ENCODE assay signal across 10 cellular contexts in the genomic region with DNA sequence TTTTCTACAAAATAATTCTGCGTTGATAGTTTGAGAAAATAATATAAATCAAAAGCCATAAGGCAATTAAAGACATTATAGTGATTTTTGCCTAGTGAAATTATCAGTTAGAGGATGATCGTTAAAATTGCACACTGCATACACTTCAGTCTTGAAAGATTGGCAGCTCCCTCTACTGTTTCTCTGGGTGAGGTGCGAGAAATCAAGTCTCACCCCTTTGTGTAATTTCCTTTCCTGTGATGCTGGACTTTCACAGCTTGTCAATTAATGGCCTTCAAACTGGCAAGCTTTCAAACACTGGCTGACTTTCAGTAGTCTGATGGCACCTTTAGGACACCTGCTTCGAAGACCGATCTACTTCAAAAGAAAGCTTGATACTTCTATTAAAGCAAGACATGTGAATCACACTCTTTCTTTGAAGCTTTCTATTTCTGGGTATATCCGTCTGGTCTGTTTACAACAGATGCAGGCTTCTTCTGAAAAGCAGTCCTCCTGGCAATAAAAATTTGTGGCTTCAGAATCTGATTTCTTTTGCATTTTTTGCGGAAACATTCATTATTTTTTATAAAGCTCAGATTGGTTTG.
A peak's percentile ranks its signal among the peaks of the same experiment; 100 is the strongest.
DNase-seq lines count a peak whose midpoint lies in the region; ATAC-seq and TF ChIP-seq lines count a peak whose summit lies in the region.
"Had no signal": no experiment of that assay in that cellular context is flagged by ENCODE, and none has a peak within 500 bp of the region (broad histone marks: within the 10 kb centered on the region; RNA-seq: fewer than 3 reads in every experiment).

No MANE protein-coding gene starts in this region.

- intact Hi-C loops in adrenal gland (cut with DNase I): no loop called here

- no peaks in the 10 kb centered on the region for H3K36me3 ChIP-seq in adrenal gland (replicated peaks in 1 of 2)

- H3K27ac Mint-ChIP-seq in nephron: peak overlapping the region in 1 of 3 experiments; percentile 11
- no peak overlapping the region for H3K27ac Mint-ChIP-seq in activated naive CD8-positive, alpha-beta T cell treated with anti-CD3 and anti-CD28 coated beads, Interleukin-2, amount 50 U/mL, for 24 hours
- H3K27ac Mint-ChIP-seq: stimulated activated naive CD8-positive, alpha-beta T cell treated with anti-CD3 and anti-CD28 coated beads, Interleukin-15, Interleukin-2, amounts not matched to agents 100 ng/mL and 50 ng/mL, for 24 hours had no signal

- peak; percentile 15; the same call in 1 of the 2 replicates for TF ChIP-seq CTCF in GM12874 (IDR thresholded peaks at IDR 0.05; ENCODE audit: insufficient read depth, low read depth, low read length)
- peak in 5 of 6 experiments; percentile 10 to 37 (median 20) for TF ChIP-seq CTCF in adrenal gland (IDR thresholded peaks at IDR 0.05)
- peak; percentile 63 to 70 (median 68) for TF ChIP-seq CTCF in nephron (IDR thresholded peaks at IDR 0.05; ENCODE audit: unreplicated experiment in 3 of 3)

- no peaks in the 10 kb centered on the region for H3K4me1 ChIP-seq in adrenal gland (replicated peaks in 1 of 2)

- no peak overlapping the region for H3K4me3 ChIP-seq in adrenal gland

- WGBS in adrenal gland, 4 donors: 24 to 37% (median 31%) methylated on average over 7 of the region's 7 CpGs

- no peak for TF ChIP-seq POLR2A in adrenal gland (IDR thresholded peaks at IDR 0.05)

- H3K4me1 Mint-ChIP-seq in nephron: peaks cover 6% of the 10 kb centered on the region
- no peaks in the 10 kb centered on the region for H3K4me1 Mint-ChIP-seq in activated T-cell treated with anti-CD3 and anti-CD28 coated beads, Interleukin-2, amount 50 U/mL, for 4 hours (ENCODE audit: low read depth)
- no peaks in the 10 kb centered on the region for H3K4me1 Mint-ChIP-seq in activated naive CD8-positive, alpha-beta T cell treated with anti-CD3 and anti-CD28 coated beads, Interleukin-2, amount 50 U/mL, for 24 hours

- H3K9me3 ChIP-seq in adrenal gland (replicated peaks in 1 of 3): peaks cover 0 to 7% (median 0%) of the 10 kb centered on the region in 3 donors

- H3K9me3 Mint-ChIP-seq in nephron: no peaks in the 10 kb centered on the region
- H3K9me3 Mint-ChIP-seq in activated T-cell treated with anti-CD3 and anti-CD28 coated beads, Interleukin-2, amount 50 U/mL, for 4 hours: peaks cover 14% of the 10 kb centered on the region
- H3K9me3 Mint-ChIP-seq in activated naive CD8-positive, alpha-beta T cell treated with anti-CD3 and anti-CD28 coated beads, Interleukin-2, amount 50 U/mL, for 24 hours: peaks cover 3% of the 10 kb centered on the region

- H3K36me3 Mint-ChIP-seq in nephron (ENCODE audit: low read depth): no peaks in the 10 kb centered on the region
- no peaks in the 10 kb centered on the region for H3K36me3 Mint-ChIP-seq in activated T-cell treated with anti-CD3 and anti-CD28 coated beads, Interleukin-2, amount 50 U/mL, for 4 hours (ENCODE audit: insufficient read depth)
- no peaks in the 10 kb centered on the region for H3K36me3 Mint-ChIP-seq in activated naive CD8-positive, alpha-beta T cell treated with anti-CD3 and anti-CD28 coated beads, Interleukin-2, amount 50 U/mL, for 24 hours (ENCODE audit: low read depth)

- H3K4me3 Mint-ChIP-seq in nephron: peak overlapping the region in 1 of 3 experiments; percentile 20
- H3K4me3 Mint-ChIP-seq in activated T-cell treated with anti-CD3 and anti-CD28 coated beads, Interleukin-2, amount 50 U/mL, for 4 hours: no peak overlapping the region
- H3K4me3 Mint-ChIP-seq in activated naive CD8-positive, alpha-beta T cell treated with anti-CD3 and anti-CD28 coated beads, Interleukin-2, amount 50 U/mL, for 24 hours: no peak overlapping the region
- H3K4me3 Mint-ChIP-seq: stimulated activated naive CD8-positive, alpha-beta T cell treated with anti-CD3 and anti-CD28 coated beads, Interleukin-15, Interleukin-2, amounts not matched to agents 100 ng/mL and 50 ng/mL, for 24 hours had no signal

- H3K27ac ChIP-seq in adrenal gland: no peak overlapping the region

- ATAC-seq in activated T-cell treated with anti-CD3 and anti-CD28 coated beads, Interleukin-2, amount 50 U/mL, for 4 hours: no peak
- ATAC-seq in activated naive CD8-positive, alpha-beta T cell treated with anti-CD3 and anti-CD28 coated beads, Interleukin-2, amount 50 U/mL, for 24 hours: no peak
- ATAC-seq: left cardiac atrium had no signal

- DNase-seq in NAMALWA (ENCODE audit: low spot score) (peak; percentile 57), adrenal gland (no peak), SW 1271 (lab: John Stamatoyannopoulos, UW) (no peak), H4 (ENCODE audit: low spot score) (no peak)
- no peak for DNase-seq in activated T-cell treated with anti-CD3 and anti-CD28 coated beads, Interleukin-2, amount 50 U/mL, for 4 hours
- DNase-seq in activated naive CD8-positive, alpha-beta T cell treated with anti-CD3 and anti-CD28 coated beads, Interleukin-2, amount 50 U/mL, for 24 hours: no peak
- DNase-seq: left cardiac atrium had no signal

- no peaks in the 10 kb centered on the region for H3K27me3 Mint-ChIP-seq in nephron (ENCODE audit: low read depth)
- no peaks in the 10 kb centered on the region for H3K27me3 Mint-ChIP-seq in activated T-cell treated with anti-CD3 and anti-CD28 coated beads, Interleukin-2, amount 50 U/mL, for 4 hours (ENCODE audit: low read depth)
- H3K27me3 Mint-ChIP-seq in activated naive CD8-positive, alpha-beta T cell treated with anti-CD3 and anti-CD28 coated beads, Interleukin-2, amount 50 U/mL, for 24 hours: no peaks in the 10 kb centered on the region
- H3K27me3 Mint-ChIP-seq: stimulated activated naive CD8-positive, alpha-beta T cell treated with anti-CD3 and anti-CD28 coated beads, Interleukin-15, Interleukin-2, amounts not matched to agents 100 ng/mL and 50 ng/mL, for 24 hours had no signal

- H3K27me3 ChIP-seq in adrenal gland: no peaks in the 10 kb centered on the region

Comparison
In these comparisons a context has a peak if more than half of its experiments do, and no peak if none do; other contexts are left out.
1. CTCF ChIP-seq: peak in every context shown above with its lines; median percentile 68 in nephron; 20 in adrenal gland; 15 in GM12874.